21 cellular contexts compared by ENCODE assay signal in genomic region chrX:48823029-48823428, GRCh38. TPM values are rescaled to one million over a fixed set of nuclear protein-coding genes. Genes with fewer than 3 reads are reported as not detected.
A peak's percentile ranks its signal among the peaks of the same experiment; 100 is the strongest.
DNase-seq lines count a peak whose midpoint lies in the region; ATAC-seq, FAIRE-seq and TF ChIP-seq lines count a peak whose summit lies in the region.
"Had no signal": no experiment of that assay in that cellular context is flagged by ENCODE, and none has a peak within 500 bp of the region (broad histone marks: within the 10 kb centered on the region; RNA-seq: fewer than 3 reads in every experiment).

No MANE protein-coding gene starts in this region.

- H2AK5ac ChIP-seq in H1 (ENCODE audit: low read depth, low read length) (no peak overlapping the region), H9 (ENCODE audit: insufficient read length, low read length) (no peak overlapping the region)

- H3K27me3 Mint-ChIP-seq in MCF 10A (ENCODE audit: insufficient read depth, unreplicated experiment): no peaks in the 10 kb centered on the region
- H3K27me3 Mint-ChIP-seq in H9 (ENCODE audit: low read depth): peaks cover 1% of the 10 kb centered on the region

- H3K4me3 ChIP-seq in breast epithelium: no peak overlapping the region
- H3K4me3 ChIP-seq in H1 (ENCODE audit: extremely low read depth in 1 of 4, insufficient read depth in 2 of 4, low read depth in 3 of 4, low read length in 4 of 4): no peak overlapping the region
- H3K4me3 ChIP-seq: MG63, SK-N-MC had no signal

- H3K23ac ChIP-seq in H1 (ENCODE audit: insufficient read length) (no peak overlapping the region), H9 (ENCODE audit: insufficient read length, low read depth, low read length) (no peak overlapping the region)

- H3K27me3 ChIP-seq in breast epithelium: peaks cover 0 to 42% of the 10 kb centered on the region in 2 donors
- H3K27me3 ChIP-seq in H1 (replicated peaks in 1 of 4; ENCODE audit: control insufficient read depth in 3 of 4, extremely low read depth in 1 of 4, insufficient read depth in 3 of 4, low read length in 3 of 4): peaks cover 0 to 7% (median 2%) of the 10 kb centered on the region in 4 experiments; a peak in 3 of 7 replicates
- H3K27me3 ChIP-seq in H9 (ENCODE audit: insufficient read depth, low read length): no peaks in the 10 kb centered on the region
- H3K27me3 ChIP-seq: MG63 had no signal

- TF ChIP-seq CTCF in MCF 10A (IDR thresholded peaks at IDR 0.05; ENCODE audit: unreplicated experiment): no peak
- no peak for TF ChIP-seq CTCF in breast epithelium (IDR thresholded peaks at IDR 0.05)
- TF ChIP-seq CTCF in H1 (IDR thresholded peaks at IDR 0.05; ENCODE audit: control extremely low read depth in 1 of 3, insufficient read depth in 1 of 3, low read depth in 1 of 3, low read length in 3 of 3): no peak
- no peak for TF ChIP-seq CTCF in H9 (conservative IDR thresholded peaks at IDR 0.05)

- H2AFZ ChIP-seq in H1 (ENCODE audit: low read length) (no peak overlapping the region), H9 (ENCODE audit: low read length) (no peak overlapping the region)

- H4K8ac ChIP-seq in H1 (ENCODE audit: extremely low read depth, insufficient read depth, low read length) (no peak overlapping the region), H9 (replicated peaks; ENCODE audit: insufficient read length, low read depth, low read length) (no peak overlapping the region)

- H2BK120ac ChIP-seq in H1 (replicated peaks; ENCODE audit: low read depth, low read length) (no peak overlapping the region), H9 (ENCODE audit: low read depth, low read length, poor library complexity, severe bottlenecking) (no peak overlapping the region)

- H3K23me2 ChIP-seq in H1 (ENCODE audit: low read depth, low read length): no peaks in the 10 kb centered on the region
- H3K23me2 ChIP-seq in H9 (ENCODE audit: insufficient read length, low read depth, low read length, poor library complexity, severe bottlenecking): no peaks in the 10 kb centered on the region

- peaks cover 8% of the 10 kb centered on the region for H3K9me3 Mint-ChIP-seq in MCF 10A (ENCODE audit: unreplicated experiment)
- peaks cover 62 to 82% of the 10 kb centered on the region in 2 experiments for H3K9me3 Mint-ChIP-seq in H9
- H3K9me3 Mint-ChIP-seq: HFFc6 had no signal

- POLR2A ChIA-PET in MCF 10A (lab: Yijun Ruan, JAX): interaction anchor here (0.6 kb wide), 1 partner anchor 22 kb away, joined by 3 read pairs; no protein-coding TSS in a partner anchor
- POLR2A ChIA-PET in H1 (lab: Charles Lee; ENCODE audit: partially characterized antibody): interaction anchor here (0.7 to 1.9 kb wide), 7 partner anchors 11 to 180 kb away, joined by 3 to 5 read pairs (median 3); partner anchors contain the start of genes GRIPAP1, PQBP1 and TIMM17B

- H2BK15ac ChIP-seq in H1 (ENCODE audit: low read length) (no peak overlapping the region), H9 (ENCODE audit: low read depth, low read length) (no peak overlapping the region)

- H2BK12ac ChIP-seq in H1 (ENCODE audit: low read depth, low read length) (no peak overlapping the region), H9 (ENCODE audit: insufficient read length, low read depth, low read length) (no peak overlapping the region)

- DNase-seq in MCF 10A (ENCODE audit: unreplicated experiment) (no peak), breast epithelium (ENCODE audit: low spot score in 2 of 2) (no peak), H1 (ENCODE audit: low read depth in 1 of 2, low spot score in 2 of 2) (no peak), sciatic nerve (ENCODE audit: low spot score) (peak; percentile 49), H9 (no peak), urothelium cell line (ENCODE audit: low spot score) (no peak)
- DNase-seq: 8988T; CD4-positive, alpha-beta memory T cell; DMS79 treated with DMSO at 0.1 percent for 48 hours; HFFc6; MG63; NCI-H1092; NCI-H146; NCI-H2081; NCI-H510A treated with DMSO at 0.1 percent for 48 hours; Right ventricle myocardium superior had no signal

- H3K27ac ChIP-seq in breast epithelium (no peak overlapping the region), H1 (ENCODE audit: low read depth, low read length) (no peak overlapping the region), H9 (ENCODE audit: insufficient read length, low read depth, low read length) (no peak overlapping the region)
- H3K27ac ChIP-seq: SK-N-MC had no signal

- H4K20me1 ChIP-seq in H1 (replicated peaks in 1 of 2; ENCODE audit: control insufficient read depth in 1 of 2, insufficient read depth in 2 of 2, low read length in 2 of 2) (peaks cover 0 to 2% of the 10 kb centered on the region in 2 experiments), H9 (ENCODE audit: control insufficient read depth, insufficient read depth, insufficient read length) (no peaks in the 10 kb centered on the region)

- no peaks in the 10 kb centered on the region for H3K4me1 Mint-ChIP-seq in MCF 10A (ENCODE audit: insufficient read depth, unreplicated experiment)
- H3K4me1 Mint-ChIP-seq in H9: peaks cover 0 to 6% of the 10 kb centered on the region in 2 experiments; a peak in 3 of 4 replicates

- H3K56ac ChIP-seq in H1 (replicated peaks; ENCODE audit: insufficient read length, low read depth, low read length): no peak overlapping the region
- no peak overlapping the region for H3K56ac ChIP-seq in H9 (ENCODE audit: insufficient read length, low read depth, low read length)

- H3T11ph ChIP-seq in H9 (ENCODE audit: low read length): no peak overlapping the region

- TSS peak; percentile 33 for BruUV-seq in MCF 10A (replicated peaks; lab: Mats Ljungman, UMichigan)

- TF ChIP-seq POLR2A in breast epithelium (IDR thresholded peaks at IDR 0.05) (no peak), H1 (IDR thresholded peaks at IDR 0.05; ENCODE audit: control extremely low read depth in 1 of 2, low read depth in 2 of 2, low read length in 2 of 2) (no peak)

- no peaks in the 10 kb centered on the region for H3K36me3 ChIP-seq in breast epithelium
- H3K36me3 ChIP-seq in H1 (ENCODE audit: control insufficient read depth in 2 of 4, insufficient read depth in 4 of 4, low read length in 3 of 4): peaks cover 0 to 16% (median 6%) of the 10 kb centered on the region in 4 experiments; a peak in 5 of 8 replicates
- H3K36me3 ChIP-seq: MG63 had no signal

- H3K18ac ChIP-seq in H1 (ENCODE audit: extremely low read depth, low read length) (no peak overlapping the region), H9 (ENCODE audit: insufficient read length, low read depth, low read length) (no peak overlapping the region)

- peaks cover 27% of the 10 kb centered on the region for H3K36me3 Mint-ChIP-seq in MCF 10A (ENCODE audit: insufficient read depth, unreplicated experiment)
- peaks cover 32 to 68% (median 53%) of the 10 kb centered on the region in 3 experiments for H3K36me3 Mint-ChIP-seq in H9 (ENCODE audit: insufficient read depth in 1 of 3, low read depth in 3 of 3)

- no peak overlapping the region for H3K4ac ChIP-seq in H1 (replicated peaks; ENCODE audit: insufficient read length, low read depth, low read length)
- no peak overlapping the region for H3K4ac ChIP-seq in H9 (ENCODE audit: low read depth, low read length)

- no peak for FAIRE-seq in H1 (lab: Jason Lieb, UNC)
- no peak for FAIRE-seq in urothelium cell line (lab: Jason Lieb, UNC)
- FAIRE-seq: G401.6, GM18507, RCC 7860 had no signal

- TF ChIP-seq RAD21 in H1 (IDR thresholded peaks at IDR 0.05 in 1 of 2, conservative IDR thresholded peaks at IDR 0.05 in 1 of 2; ENCODE audit: low read depth in 2 of 2, low read length in 2 of 2): no peak

- intact Hi-C loops in MCF 10A (cut with micrococcal nuclease): no loop called here
- intact Hi-C loops in breast epithelium (cut with DNase I; ENCODE audit: low total_unique reads): no loop called here
- intact Hi-C loops in sciatic nerve (cut with DNase I): no loop called here

- H4K5ac ChIP-seq in H1 (ENCODE audit: insufficient read length, low read depth, low read length): no peak overlapping the region
- H4K5ac ChIP-seq in H9 (ENCODE audit: insufficient read length, low read depth, low read length): no peak overlapping the region

- H3K4me2 ChIP-seq in H1 (ENCODE audit: insufficient read depth in 1 of 2, low read depth in 2 of 2, low read length in 2 of 2) (no peak overlapping the region), H9 (ENCODE audit: insufficient read depth, insufficient read length, low read length) (no peak overlapping the region)

- H3K4me1 ChIP-seq in breast epithelium (no peaks in the 10 kb centered on the region), H1 (replicated peaks in 1 of 4; ENCODE audit: control insufficient read depth in 3 of 4, insufficient read depth in 4 of 4, low read length in 3 of 4) (no peaks in the 10 kb centered on the region; a peak in 1 of 7 replicates), H9 (ENCODE audit: insufficient read depth, low read length) (no peaks in the 10 kb centered on the region)

- no peaks in the 10 kb centered on the region for H3K79me2 ChIP-seq in H1 (ENCODE audit: control insufficient read depth in 1 of 2, insufficient read depth in 2 of 2, low read length in 2 of 2)
- H3K79me2 ChIP-seq in H9 (ENCODE audit: insufficient read depth, low read length): no peaks in the 10 kb centered on the region

- H2BK5ac ChIP-seq in H1 (ENCODE audit: low read depth, low read length): no peak overlapping the region
- H2BK5ac ChIP-seq in H9 (ENCODE audit: insufficient read length, low read length): no peak overlapping the region

- H2BK20ac ChIP-seq in H1 (ENCODE audit: low read length): no peak overlapping the region
- H2BK20ac ChIP-seq in H9 (ENCODE audit: low read depth, low read length, poor library complexity, severe bottlenecking): no peak overlapping the region

- H3K27ac Mint-ChIP-seq in MCF 10A (ENCODE audit: low read depth, unreplicated experiment) (no peak overlapping the region), H9 (no peak overlapping the region)
- H3K27ac Mint-ChIP-seq: CD4-positive, alpha-beta memory T cell; HFFc6 had no signal

- peaks cover 11 to 20% of the 10 kb centered on the region in 2 donors for H3K9me3 ChIP-seq in breast epithelium
- H3K9me3 ChIP-seq in H1 (ENCODE audit: insufficient read depth in 2 of 2, low read depth in 1 of 2, low read length in 1 of 2): no peaks in the 10 kb centered on the region; a peak in 1 of 4 replicates
- H3K9me3 ChIP-seq in H9 (ENCODE audit: control insufficient read depth, low read depth, low read length): peaks cover 20% of the 10 kb centered on the region
- H3K9me3 ChIP-seq: MG63 had no signal

- no peak overlapping the region for H4K91ac ChIP-seq in H1 (replicated peaks; ENCODE audit: insufficient read length, low read length)
- no peak overlapping the region for H4K91ac ChIP-seq in H9 (ENCODE audit: insufficient read length, low read depth, low read length)

- no peak overlapping the region for H3K14ac ChIP-seq in H1 (ENCODE audit: insufficient read length)
- H3K14ac ChIP-seq in H9 (ENCODE audit: insufficient read depth, low read length): no peak overlapping the region

- peak in 1 of 2 experiments; percentile 56; a peak in 1 of 3 replicates for TF ChIP-seq EP300 in H1 (IDR thresholded peaks at IDR 0.05; ENCODE audit: borderline replicate concordance in 1 of 2, low read depth in 2 of 2, low read length in 2 of 2)

- H3K4me3 Mint-ChIP-seq in MCF 10A (ENCODE audit: unreplicated experiment): no peak overlapping the region
- H3K4me3 Mint-ChIP-seq in H9: no peak overlapping the region
- H3K4me3 Mint-ChIP-seq: CD4-positive, alpha-beta memory T cell; HFFc6 had no signal

- WGBS in H1 (ENCODE audit: extremely low coverage in 1 of 2, insufficient coverage in 1 of 2, insufficient read length in 1 of 2, insufficient replicate concordance in 2 of 2, low coverage in 1 of 2, low lambda C conversion rate in 2 of 2, missing lambda C conversion rate in 1 of 2), 2 experiments: 100% methylated on average over 2 of the region's 6 CpGs; no CpG with 5 or more reads in 1 of the 2 experiments
- WGBS in H9 (ENCODE audit: extremely low coverage, insufficient read length, low lambda C conversion rate): no CpG with 5 or more reads among the region's 6 CpGs

- ATAC-seq in sciatic nerve: no peak

- no peak overlapping the region for H3K9ac ChIP-seq in H1 (replicated peaks in 1 of 4; ENCODE audit: extremely low read depth in 1 of 4, low read depth in 3 of 4, low read length in 3 of 4)
- no peak overlapping the region for H3K9ac ChIP-seq in H9 (ENCODE audit: extremely low read depth, insufficient read length, low read length)

- H3K79me1 ChIP-seq in H1 (ENCODE audit: low read depth, low read length) (no peaks in the 10 kb centered on the region), H9 (ENCODE audit: insufficient read depth, low read depth, low read length, poor library complexity, severe bottlenecking) (no peaks in the 10 kb centered on the region)

- CTCF ChIA-PET in MCF 10A (lab: Yijun Ruan, JAX): interaction anchor here (0.9 kb wide), 1 partner anchor 987 kb away, joined by 5 read pairs; no protein-coding TSS in a partner anchor
- CTCF ChIA-PET in H1 (lab: Charles Lee; ENCODE audit: partially characterized antibody): interaction anchor here (1.0 to 1.1 kb wide), 2 partner anchors 9 to 10 kb away, joined by 3 to 4 read pairs; no protein-coding TSS in a partner anchor

RNA-seq across cellular contexts. Expression of gene ERAS, which starts 3.3 kb away (rescaled TPM):
- total RNA-seq in MCF 10A (2022) (0.25 TPM in 1 of 2 replicates, not detected in the other), breast epithelium (under 1 TPM in 1 of 3 donors, not detected in 2; 0.73 TPM), sciatic nerve (0.36 TPM), H9 (2021) (0.18 TPM in 1 of 2 replicates, not detected in the other)
- not detected in 2 replicates for total RNA-seq in H1 (2021; fragmentation: NEBNext Ultra II Directional; extraction: Animal tissue kit (Norgen Biotek cat#: 25700))
- polyA plus RNA-seq in H1 (2011; rRNA removed): 0.70 and 0.99 TPM in 2 replicates
- 0.66 TPM for polyA plus RNA-seq in H1 (2011; cell fraction: cytosol; rRNA removed)
- 1.0 TPM for polyA plus RNA-seq in H1 (2011; cell fraction: nucleus; rRNA removed)
- polyA plus RNA-seq in H1 (2012, experiment 1 of 2): 0.29 to 0.82 TPM (median 0.43 TPM) in 3 of 4 replicates, not detected in the other
- 0.28 TPM for polyA plus RNA-seq in H1 (2012, experiment 2 of 2)
- polyA plus RNA-seq in H1 (2013, experiment 1 of 2): 0.08 TPM
- polyA plus RNA-seq in H1 (2013, experiment 2 of 2): not detected
- not detected in 2 replicates for polyA minus RNA-seq in H1 (2011; rRNA and poly(A)+ RNA removed)
- polyA minus RNA-seq in H1 (2011; cell fraction: cytosol; rRNA and poly(A)+ RNA removed): not detected
- polyA minus RNA-seq in H1 (2011; cell fraction: nucleus; rRNA and poly(A)+ RNA removed): not detected
- total RNA-seq: CD4-positive, alpha-beta memory T cell; HFFc6; Right ventricle myocardium superior had no signal
- polyA plus RNA-seq: BJ; CD4-positive, alpha-beta memory T cell had no signal

RNA-seq across cellular contexts. Expression of gene PCSK1N, which starts 12.4 kb away (rescaled TPM):
- total RNA-seq in MCF 10A (2022): 5.0 and 6.3 TPM in 2 replicates
- total RNA-seq in breast epithelium: 1 to 10 TPM; 1.4 to 3.6 (median 2.2) TPM
- 4.5 TPM in 2 replicates for total RNA-seq in H1 (2021; fragmentation: NEBNext Ultra II Directional; extraction: Animal tissue kit (Norgen Biotek cat#: 25700))
- polyA plus RNA-seq in H1 (2011; rRNA removed): 3.6 and 7.0 TPM in 2 replicates
- 2.4 TPM for polyA plus RNA-seq in H1 (2011; cell fraction: cytosol; rRNA removed)
- 3.7 TPM for polyA plus RNA-seq in H1 (2011; cell fraction: nucleus; rRNA removed)
- polyA plus RNA-seq in H1 (2012, experiment 1 of 2): 2.0 to 5.7 TPM (median 4.6 TPM) in 4 replicates
- polyA plus RNA-seq in H1 (2012, experiment 2 of 2): 3.3 TPM
- 7.9 TPM for polyA plus RNA-seq in H1 (2013, experiment 1 of 2)
- 7.3 TPM for polyA plus RNA-seq in H1 (2013, experiment 2 of 2)
- not detected in 2 replicates for polyA minus RNA-seq in H1 (2011; rRNA and poly(A)+ RNA removed)
- 1.1 TPM for polyA minus RNA-seq in H1 (2011; cell fraction: cytosol; rRNA and poly(A)+ RNA removed)
- polyA minus RNA-seq in H1 (2011; cell fraction: nucleus; rRNA and poly(A)+ RNA removed): 2.3 TPM
- 0.67 TPM for total RNA-seq in sciatic nerve
- total RNA-seq in H9 (2021): 3.9 and 4.0 TPM in 2 replicates
- total RNA-seq: HFFc6 had no signal
- polyA plus RNA-seq: BJ had no signal

RNA-seq across cellular contexts. Expression of gene HDAC6, which starts 21.2 kb away (rescaled TPM):
- 45.1 and 53.2 TPM in 2 replicates for total RNA-seq in MCF 10A (2022)
- 10 to 100 TPM; 78.2 to 86.2 (median 84.3) TPM for total RNA-seq in breast epithelium
- total RNA-seq in H1 (2021; fragmentation: NEBNext Ultra II Directional; extraction: Animal tissue kit (Norgen Biotek cat#: 25700)): 46.4 and 51.8 TPM in 2 replicates
- 34.0 and 36.4 TPM in 2 replicates for polyA plus RNA-seq in H1 (2011; rRNA removed)
- polyA plus RNA-seq in H1 (2011; cell fraction: cytosol; rRNA removed): 41.0 TPM
- 211 TPM for polyA plus RNA-seq in H1 (2011; cell fraction: nucleus; rRNA removed)
- polyA plus RNA-seq in H1 (2012, experiment 1 of 2): 43.0 to 48.8 TPM (median 45.9 TPM) in 4 replicates
- 25.1 TPM for polyA plus RNA-seq in H1 (2012, experiment 2 of 2)
- 43.2 TPM for polyA plus RNA-seq in H1 (2013, experiment 1 of 2)
- 44.2 TPM for polyA plus RNA-seq in H1 (2013, experiment 2 of 2)
- polyA minus RNA-seq in H1 (2011; rRNA and poly(A)+ RNA removed): 38.6 and 41.8 TPM in 2 replicates
- polyA minus RNA-seq in H1 (2011; cell fraction: cytosol; rRNA and poly(A)+ RNA removed): 27.8 TPM
- 54.1 TPM for polyA minus RNA-seq in H1 (2011; cell fraction: nucleus; rRNA and poly(A)+ RNA removed)
- 106 TPM for total RNA-seq in sciatic nerve
- total RNA-seq in H9 (2021): 52.8 and 57.9 TPM in 2 replicates

RNA-seq across cellular contexts. Expression of gene GATA1, which starts 36.6 kb away (rescaled TPM):
- total RNA-seq in MCF 10A (2022): not detected in 2 replicates
- total RNA-seq in breast epithelium: not detected
- total RNA-seq in H1 (2021; fragmentation: NEBNext Ultra II Directional; extraction: Animal tissue kit (Norgen Biotek cat#: 25700)): not detected in 2 replicates
- 0.05 TPM in 2 replicates for polyA plus RNA-seq in H1 (2011; rRNA removed)
- polyA plus RNA-seq in H1 (2011; cell fraction: cytosol; rRNA removed): 0.06 TPM
- polyA plus RNA-seq in H1 (2011; cell fraction: nucleus; rRNA removed): not detected
- not detected in 4 replicates for polyA plus RNA-seq in H1 (2012, experiment 1 of 2)
- not detected for polyA plus RNA-seq in H1 (2012, experiment 2 of 2)
- not detected for polyA plus RNA-seq in H1 (2013, experiment 1 of 2)
- not detected for polyA plus RNA-seq in H1 (2013, experiment 2 of 2)
- polyA minus RNA-seq in H1 (2011; rRNA and poly(A)+ RNA removed): not detected in 2 replicates
- not detected for polyA minus RNA-seq in H1 (2011; cell fraction: cytosol; rRNA and poly(A)+ RNA removed)
- not detected for polyA minus RNA-seq in H1 (2011; cell fraction: nucleus; rRNA and poly(A)+ RNA removed)
- total RNA-seq in sciatic nerve: 0.76 TPM
- total RNA-seq in H9 (2021): not detected in 2 replicates
- total RNA-seq: CD4-positive, alpha-beta memory T cell; HFFc6 had no signal
- polyA plus RNA-seq: BJ; CD4-positive, alpha-beta memory T cell had no signal
